In genomic region chr22:39457047-39457545, GRCh38 we compare ENCODE assay signal across 10 cellular contexts. TPM values are rescaled to one million over a fixed set of nuclear protein-coding genes. Genes with fewer than 3 reads are reported as not detected.
A peak's percentile ranks its signal among the peaks of the same experiment; 100 is the strongest.
DNase-seq lines count a peak whose midpoint lies in the region; ATAC-seq and TF ChIP-seq lines count a peak whose summit lies in the region.
"Had no signal": no experiment of that assay in that cellular context is flagged by ENCODE, and none has a peak within 500 bp of the region (broad histone marks: within the 10 kb centered on the region; RNA-seq: fewer than 3 reads in every experiment).

No MANE protein-coding gene starts in this region.

- under 1% methylated on average over 59 of the region's 88 CpGs for WGBS in HUES64
- WGBS in esophagus muscularis mucosa, result 0% methylated on average over 1 of the region's 88 CpGs
- 0% methylated on average over 5 of the region's 88 CpGs for WGBS in prostate gland

- CTCF ChIA-PET in Calu3 (lab: Charles Lee), result no interaction called here

- TF ChIP-seq CTCF in Calu3 (IDR thresholded peaks at IDR 0.05; ENCODE audit: unreplicated experiment) (no peak), esophagus muscularis mucosa (IDR thresholded peaks at IDR 0.05) (no peak), prostate gland (IDR thresholded peaks at IDR 0.05) (no peak)

- H3K4me3 ChIP-seq in HUES64 (ENCODE audit: low read length), result peak overlapping the region; percentile 61
- peak overlapping the region; percentile 56 to 65 (median 58) for H3K4me3 ChIP-seq in esophagus muscularis mucosa
- peak overlapping the region; percentile 24 to 38 for H3K4me3 ChIP-seq in prostate gland

- DNase-seq in Calu3 (no peak), esophagus muscularis mucosa (ENCODE audit: extremely low spot score) (no peak), prostate gland (ENCODE audit: low spot score) (no peak), HK-2 (ENCODE audit: unreplicated experiment) (no peak), COR-L47 (lab: John Stamatoyannopoulos, UW) (no peak)
- no peak for DNase-seq in central memory CD4-positive, alpha-beta T cell
- DNase-seq: DND-41 had no signal

- H3K27ac Mint-ChIP-seq in Calu3 (ENCODE audit: unreplicated experiment), result no peak overlapping the region

- peaks cover 3% of the 10 kb centered on the region; the same call in 1 of the 2 replicates for H3K4me1 ChIP-seq in HUES64 (ENCODE audit: insufficient read depth, low read length)
- peaks cover 10 to 30% (median 25%) of the 10 kb centered on the region in 4 donors for H3K4me1 ChIP-seq in esophagus muscularis mucosa
- no peaks in the 10 kb centered on the region for H3K4me1 ChIP-seq in prostate gland (replicated peaks)

- H3K9me3 ChIP-seq in HUES64 (ENCODE audit: insufficient read depth, low read depth, low read length), result no peaks in the 10 kb centered on the region
- H3K9me3 ChIP-seq in esophagus muscularis mucosa, result no peaks in the 10 kb centered on the region
- no peaks in the 10 kb centered on the region for H3K9me3 ChIP-seq in prostate gland

- no peak for TF ChIP-seq POLR2A in esophagus muscularis mucosa (IDR thresholded peaks at IDR 0.05; ENCODE audit: low read depth)
- TF ChIP-seq POLR2A in prostate gland (IDR thresholded peaks at IDR 0.05), result no peak

- H3K27me3 ChIP-seq in HUES64 (ENCODE audit: insufficient read depth, low read length), result peaks cover 32% of the 10 kb centered on the region
- peaks cover 0 to 41% (median 20%) of the 10 kb centered on the region in 4 donors for H3K27me3 ChIP-seq in esophagus muscularis mucosa
- H3K27me3 ChIP-seq in prostate gland (replicated peaks; ENCODE audit: insufficient read depth), result peaks cover 2% of the 10 kb centered on the region

- H3K27me3 Mint-ChIP-seq in Calu3 (ENCODE audit: unreplicated experiment), result peaks cover 59% of the 10 kb centered on the region

- no peaks in the 10 kb centered on the region for H3K9me3 Mint-ChIP-seq in Calu3 (ENCODE audit: low read depth, unreplicated experiment)

- peak overlapping the region; percentile 47 for H3K4me3 Mint-ChIP-seq in Calu3 (ENCODE audit: low read depth, unreplicated experiment)

- no peak overlapping the region for H3K9ac ChIP-seq in HUES64 (ENCODE audit: low read depth, low read length)

- peaks cover 4% of the 10 kb centered on the region for H3K36me3 Mint-ChIP-seq in Calu3 (ENCODE audit: insufficient read depth, unreplicated experiment)

- TF ChIP-seq EP300 in esophagus muscularis mucosa (IDR thresholded peaks at IDR 0.05), result no peak

- H3K27ac ChIP-seq in HUES64 (ENCODE audit: low read depth, low read length) (no peak overlapping the region), esophagus muscularis mucosa (replicated peaks in 1 of 4) (peak overlapping the region in 3 of 4 donors; percentile 55 to 75 (median 67)), prostate gland (no peak overlapping the region)

- intact Hi-C loops in Calu3 (cut with micrococcal nuclease; ENCODE audit: unreplicated experiment) (no loop called here), esophagus muscularis mucosa (cut with DNase I) (no loop called here), prostate gland (cut with DNase I) (no loop called here)

- BruUV-seq in Calu3 (replicated peaks; lab: Mats Ljungman, UMichigan), result no TSS peak

- peaks cover 25% of the 10 kb centered on the region for H3K4me1 Mint-ChIP-seq in Calu3 (ENCODE audit: low read depth, unreplicated experiment)

- ATAC-seq in HG03565 (IDR thresholded peaks at IDR 0.05; ENCODE audit: unreplicated experiment), result no peak
- ATAC-seq: activated CD4-positive, CD25-positive, alpha-beta regulatory T cell treated with anti-CD3 and anti-CD28 coated beads, Interleukin-2, amount 50 U/mL, for 24 hours had no signal

- no peaks in the 10 kb centered on the region for H3K36me3 ChIP-seq in HUES64 (ENCODE audit: insufficient read depth, low read length)
- H3K36me3 ChIP-seq in esophagus muscularis mucosa, result no peaks in the 10 kb centered on the region
- no peaks in the 10 kb centered on the region for H3K36me3 ChIP-seq in prostate gland

RNA-seq across cellular contexts. Expression of gene MGAT3, which starts 0.3 kb away (rescaled TPM):
- 33.0 and 51.5 TPM in 2 replicates for total RNA-seq in Calu3 (2022)
- 3.8 TPM for polyA plus RNA-seq in HUES64 (2013, experiment 1 of 2)
- polyA plus RNA-seq in HUES64 (2013, experiment 2 of 2), result 5.5 TPM
- total RNA-seq in esophagus muscularis mucosa, result 1 to 10 TPM; 1.2 to 7.1 (median 3.6) TPM
- 1 to 10 TPM in 1 of 2 donors, under 1 TPM in 1; 0.82 to 7.4 TPM for total RNA-seq in prostate gland

RNA-seq across cellular contexts. Expression of gene MIEF1, which starts 45.0 kb away (rescaled TPM):
- 39.2 and 44.3 TPM in 2 replicates for total RNA-seq in Calu3 (2022)
- polyA plus RNA-seq in HUES64 (2013, experiment 1 of 2), result 24.8 TPM
- polyA plus RNA-seq in HUES64 (2013, experiment 2 of 2), result 23.8 TPM
- total RNA-seq in esophagus muscularis mucosa, result 10 to 100 TPM; 19.7 to 21.7 (median 20.9) TPM
- total RNA-seq in prostate gland, result 10 to 100 TPM; 24.0 to 38.6 TPM

RNA-seq across cellular contexts. Expression of gene TAB1, which starts 57.5 kb away (rescaled TPM):
- total RNA-seq in Calu3 (2022) (31.8 and 34.6 TPM in 2 replicates), esophagus muscularis mucosa (10 to 100 TPM; 15.2 to 33.7 (median 21.5) TPM), prostate gland (10 to 100 TPM; 26.0 to 42.8 TPM)
- polyA plus RNA-seq in HUES64 (2013, experiment 1 of 2), result 12.8 TPM
- polyA plus RNA-seq in HUES64 (2013, experiment 2 of 2), result 17.0 TPM

Comparison
In these comparisons a context has a peak if more than half of its experiments do, and no peak if none do; other contexts are left out.
1. H3K27ac ChIP-seq: peak in esophagus muscularis mucosa (3 of 4); none in HUES64 (single experiment) and prostate gland (0 of 2).
2. Peak in every context shown above with its lines, with median percentiles within 50 percentile points of each other: H3K4me3 ChIP-seq.